In the genomic region with DNA sequence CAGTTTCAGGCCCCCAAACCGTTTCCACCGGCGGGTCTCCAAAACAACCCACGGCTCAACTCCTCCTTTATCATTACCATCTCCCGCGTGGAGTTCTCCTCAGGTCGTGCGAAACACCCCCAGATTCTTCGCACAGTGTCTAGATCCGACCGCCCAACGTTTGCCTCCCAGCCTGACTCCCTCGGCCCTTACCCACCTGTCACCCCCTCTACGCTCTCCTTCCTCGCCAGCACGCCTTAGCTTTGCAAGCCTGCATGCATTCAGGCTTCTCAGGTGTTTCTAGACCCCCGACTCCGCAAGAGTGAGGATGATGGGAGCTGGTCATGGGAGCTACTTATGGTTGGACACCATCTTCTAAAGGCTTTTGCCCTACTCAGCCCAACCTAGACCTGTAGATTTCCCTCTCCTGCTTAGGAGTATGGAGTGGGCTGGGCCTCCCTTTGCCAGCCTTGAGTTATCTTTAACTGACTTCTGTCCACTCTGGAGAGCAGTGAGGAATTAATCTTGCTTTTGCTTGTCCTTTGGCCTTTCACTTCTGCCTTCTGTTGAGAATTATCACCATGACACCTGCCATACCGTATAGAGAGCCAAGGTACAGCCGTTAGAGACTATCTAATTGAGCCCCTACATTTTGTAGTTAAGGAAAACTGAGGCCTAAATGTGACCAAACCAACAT, we compare ENCODE assay signal across 1 cellular context.
TF ChIP-seq lines count a peak whose summit lies in the region.

No MANE protein-coding gene starts in this region.

TF ChIP-seq in endothelial cell of umbilical vein, 7 proteins besides CTCF, POLR2A, EP300 and RAD21 (continued from another document):
- TF ChIP-seq MAX (IDR thresholded peaks at IDR 0.05; ENCODE audit: insufficient read depth, insufficient read length) = no peak
